Comparison of ENCODE assay signal across 8 cellular contexts in the genomic region with DNA sequence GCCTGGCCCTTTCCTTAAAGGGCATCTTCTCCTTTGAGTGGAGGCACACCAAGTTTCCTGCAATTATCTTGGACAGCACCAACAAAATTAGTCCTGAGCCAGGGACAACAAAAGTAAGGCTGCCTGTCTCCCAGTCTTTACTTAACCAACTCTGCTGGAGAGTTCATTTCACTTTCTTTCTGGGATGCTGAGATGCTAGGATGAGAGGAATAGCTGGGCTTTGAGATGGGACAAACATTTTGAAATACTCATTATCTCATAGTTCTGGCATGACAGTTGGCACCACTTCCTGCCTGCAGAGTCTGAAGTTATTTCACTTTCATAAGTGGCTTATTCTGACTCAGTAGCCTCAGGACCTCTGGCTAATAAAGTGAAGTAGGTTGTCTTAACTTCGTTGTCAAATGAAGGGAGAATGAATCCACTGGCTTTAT.
DNase-seq lines count a peak whose midpoint lies in the region; ATAC-seq and TF ChIP-seq lines count a peak whose summit lies in the region.

No MANE protein-coding gene starts in this region.

- DNase-seq in activated CD4-positive, alpha-beta T cell treated with anti-CD3 and anti-CD28 coated beads, Interleukin-2, amount 10 ng/mL, durations not matched to agents 24 days and 14 days: peak; percentile 78
- no peak for DNase-seq in activated CD4-positive, alpha-beta T cell treated with anti-CD3 and anti-CD28 coated beads for 1 hour
- DNase-seq in NOMO-1 treated with dmso at 0.1 percent for 144 hours (lab: John Stamatoyannopoulos, UW; ENCODE audit: unreplicated experiment) (peak; percentile 34), brain microvascular endothelial cell (peak; percentile 89), NCI-H345 treated with DMSO at 0.1 percent for 48 hours (lab: John Stamatoyannopoulos, UW; ENCODE audit: unreplicated experiment) (no peak), NCI-H1048 (lab: John Stamatoyannopoulos, UW) (no peak)

- TF ChIP-seq CTCF in brain microvascular endothelial cell (IDR thresholded peaks at IDR 0.05; ENCODE audit: low read depth, low read length, missing control alignments) (no peak), nephron (IDR thresholded peaks at IDR 0.05; ENCODE audit: unreplicated experiment in 3 of 3) (no peak)

- in situ Hi-C loops in brain microvascular endothelial cell (cut with HindIII; ENCODE audit: low pct_ligation_motif_present, low sequenced_read_pairs): no loop called here

- peaks cover 6% of the 10 kb centered on the region for H3K27me3 Mint-ChIP-seq in activated CD4-positive, alpha-beta T cell treated with anti-CD3 and anti-CD28 coated beads, Interleukin-2, amount 10 ng/mL, durations not matched to agents 24 days and 14 days
- peaks cover 43% of the 10 kb centered on the region for H3K27me3 Mint-ChIP-seq in nephron (ENCODE audit: low read depth)

- H3K27me3 ChIP-seq in brain microvascular endothelial cell (replicated peaks): no peaks in the 10 kb centered on the region

- peaks cover 4% of the 10 kb centered on the region for H3K36me3 ChIP-seq in brain microvascular endothelial cell (replicated peaks)

- peak overlapping the region; percentile 98 for H3K4me3 Mint-ChIP-seq in activated CD4-positive, alpha-beta T cell treated with anti-CD3 and anti-CD28 coated beads, Interleukin-2, amount 10 ng/mL, durations not matched to agents 24 days and 14 days
- peak overlapping the region; percentile 45 to 89 (median 50) for H3K4me3 Mint-ChIP-seq in nephron

- peak; percentile 60 for ATAC-seq in HG02610 (IDR thresholded peaks at IDR 0.05; ENCODE audit: unreplicated experiment)

- H3K4me1 Mint-ChIP-seq in activated CD4-positive, alpha-beta T cell treated with anti-CD3 and anti-CD28 coated beads, Interleukin-2, amount 10 ng/mL, durations not matched to agents 24 days and 14 days: peaks cover 46% of the 10 kb centered on the region
- peaks cover 34% of the 10 kb centered on the region for H3K4me1 Mint-ChIP-seq in nephron

- intact Hi-C loops in activated CD4-positive, alpha-beta T cell treated with anti-CD3 and anti-CD28 coated beads, Interleukin-2, amount 10 ng/mL, durations not matched to agents 24 days and 14 days (cut with micrococcal nuclease): loop anchor here (1.0 to 10.0 kb wide), 5 partner anchors 77 to 476 kb away; no protein-coding TSS in a partner anchor

- peaks cover 23% of the 10 kb centered on the region for H3K36me3 Mint-ChIP-seq in activated CD4-positive, alpha-beta T cell treated with anti-CD3 and anti-CD28 coated beads, Interleukin-2, amount 10 ng/mL, durations not matched to agents 24 days and 14 days (ENCODE audit: low read depth)
- H3K36me3 Mint-ChIP-seq in nephron (ENCODE audit: low read depth): no peaks in the 10 kb centered on the region

- H3K4me3 ChIP-seq in brain microvascular endothelial cell (ENCODE audit: low read depth, low read length): peak overlapping the region; percentile 95

- no peaks in the 10 kb centered on the region for H3K9me3 Mint-ChIP-seq in activated CD4-positive, alpha-beta T cell treated with anti-CD3 and anti-CD28 coated beads, Interleukin-2, amount 10 ng/mL, durations not matched to agents 24 days and 14 days
- no peaks in the 10 kb centered on the region for H3K9me3 Mint-ChIP-seq in nephron

- peak overlapping the region; percentile 81 for H3K27ac Mint-ChIP-seq in activated CD4-positive, alpha-beta T cell treated with anti-CD3 and anti-CD28 coated beads, Interleukin-2, amount 10 ng/mL, durations not matched to agents 24 days and 14 days
- H3K27ac Mint-ChIP-seq in nephron: no peak overlapping the region

- H3K27ac ChIP-seq in brain microvascular endothelial cell: peak overlapping the region; percentile 83

Comparison
In these comparisons a context has a peak if more than half of its experiments do, and no peak if none do; other contexts are left out.
1. DNase-seq: peak in activated CD4-positive, alpha-beta T cell treated with anti-CD3 and anti-CD28 coated beads, Interleukin-2, amount 10 ng/mL, durations not matched to agents 24 days and 14 days (single experiment), NOMO-1 treated with dmso at 0.1 percent for 144 hours (single experiment) and brain microvascular endothelial cell (single experiment); none in activated CD4-positive, alpha-beta T cell treated with anti-CD3 and anti-CD28 coated beads for 1 hour (single experiment), NCI-H345 treated with DMSO at 0.1 percent for 48 hours (single experiment) and NCI-H1048 (single experiment).